Comparison of ENCODE assay signal across 8 cellular contexts in genomic region chr7:140673063-140673769, GRCh38. TPM values are rescaled to one million over a fixed set of nuclear protein-coding genes. Genes with fewer than 3 reads are reported as not detected.
DNase-seq lines count a peak whose midpoint lies in the region; ATAC-seq and TF ChIP-seq lines count a peak whose summit lies in the region.

No MANE protein-coding gene starts in this region.

- intact Hi-C loops in gastrocnemius medialis (cut with DNase I; ENCODE audit: low total_unique reads) = loop anchor here (2.0 to 10.0 kb wide), 3 partner anchors 24 to 862 kb away; partner anchors contain the start of gene NDUFB2

- no peaks in the 10 kb centered on the region for H3K27me3 Mint-ChIP-seq in activated naive CD8-positive, alpha-beta T cell treated with anti-CD3 and anti-CD28 coated beads for 36 hours

- H3K27me3 ChIP-seq in BJ (ENCODE audit: control insufficient read depth, insufficient read depth, low read length) (no peaks in the 10 kb centered on the region), gastrocnemius medialis (no peaks in the 10 kb centered on the region)

- ATAC-seq in GM19035 (IDR thresholded peaks at IDR 0.05; ENCODE audit: unreplicated experiment) = peak; percentile 50
- peak; percentile 33 for ATAC-seq in HG03378 (IDR thresholded peaks at IDR 0.05; ENCODE audit: unreplicated experiment)
- peak; percentile 72 to 75 for ATAC-seq in gastrocnemius medialis

- H3K4me3 ChIP-seq in BJ (ENCODE audit: low read depth, low read length) = peak overlapping the region; percentile 65
- peak overlapping the region; percentile 66 to 89 (median 75) for H3K4me3 ChIP-seq in gastrocnemius medialis

- H3K9me3 ChIP-seq in gastrocnemius medialis = no peaks in the 10 kb centered on the region

- H3K4me1 ChIP-seq in gastrocnemius medialis = peaks cover 16 to 26% of the 10 kb centered on the region in 2 donors

- TF ChIP-seq CTCF in BJ (IDR thresholded peaks at IDR 0.05; ENCODE audit: insufficient read depth, low read depth, low read length) (no peak), gastrocnemius medialis (IDR thresholded peaks at IDR 0.05 in 4 of 5, conservative IDR thresholded peaks at IDR 0.05 in 1 of 5) (no peak)

- DNase-seq in BJ (ENCODE audit: low read depth) (no peak), hypothalamus (lab: John Stamatoyannopoulos, UW) (peak in 27 of 51 donors; percentile 12 to 73 (median 47)), gastrocnemius medialis (peak in 1 of 2 donors; percentile 31), mesenteric fat pad (ENCODE audit: low spot score) (no peak)
- DNase-seq in activated naive CD8-positive, alpha-beta T cell treated with anti-CD3 and anti-CD28 coated beads for 36 hours = peak; percentile 63

- POLR2A ChIA-PET in BJ (lab: Charles Lee) = no interaction called here

- TF ChIP-seq POLR2A in Raji (IDR thresholded peaks at IDR 0.05; ENCODE audit: insufficient read depth, low read depth, low read length) (peak; percentile 52), gastrocnemius medialis (IDR thresholded peaks at IDR 0.05) (peak; percentile 18 to 45)

- peak overlapping the region; percentile 89 for H3K4me3 Mint-ChIP-seq in activated naive CD8-positive, alpha-beta T cell treated with anti-CD3 and anti-CD28 coated beads for 36 hours

- H3K36me3 Mint-ChIP-seq in activated naive CD8-positive, alpha-beta T cell treated with anti-CD3 and anti-CD28 coated beads for 36 hours = peaks cover 10% of the 10 kb centered on the region

- in situ Hi-C loops in gastrocnemius medialis (cut with MboI; ENCODE audit: low sequenced_read_pairs in 4 of 4) = no loop called here

- H3K36me3 ChIP-seq in BJ (ENCODE audit: control insufficient read depth, insufficient read depth, low read length) = no peaks in the 10 kb centered on the region
- no peaks in the 10 kb centered on the region for H3K36me3 ChIP-seq in gastrocnemius medialis

- peak overlapping the region; percentile 76 for H3K27ac Mint-ChIP-seq in activated naive CD8-positive, alpha-beta T cell treated with anti-CD3 and anti-CD28 coated beads for 36 hours

- CTCF ChIA-PET in BJ (lab: Yijun Ruan, JAX) = interaction anchor here (0.9 to 3.3 kb wide), 4 partner anchors 13 to 156 kb away, joined by 3 to 12 read pairs (median 8); no protein-coding TSS in a partner anchor

- peaks cover 27% of the 10 kb centered on the region for H3K4me1 Mint-ChIP-seq in activated naive CD8-positive, alpha-beta T cell treated with anti-CD3 and anti-CD28 coated beads for 36 hours

- H3K27ac ChIP-seq in gastrocnemius medialis = peak overlapping the region; percentile 69 to 83 (median 76)

- no peaks in the 10 kb centered on the region for H3K9me3 Mint-ChIP-seq in activated naive CD8-positive, alpha-beta T cell treated with anti-CD3 and anti-CD28 coated beads for 36 hours

RNA-seq across cellular contexts. Expression of gene ADCK2, which starts 0.5 kb away (rescaled TPM):
- polyA plus RNA-seq in BJ (2011; rRNA removed) = 13.7 and 15.4 TPM in 2 replicates
- 7.6 and 11.3 TPM in 2 replicates for polyA minus RNA-seq in BJ (2011; rRNA and poly(A)+ RNA removed)
- total RNA-seq in activated naive CD8-positive, alpha-beta T cell treated with anti-CD3 and anti-CD28 coated beads for 36 hours = 10 to 100 TPM; 23.3 to 23.9 TPM
- total RNA-seq in gastrocnemius medialis (10 to 100 TPM; 19.7 to 27.2 (median 23.3) TPM), mesenteric fat pad (13.3 TPM)

RNA-seq across cellular contexts. Expression of gene NDUFB2, which starts 23.3 kb away (rescaled TPM):
- 289 and 294 TPM in 2 replicates for polyA plus RNA-seq in BJ (2011; rRNA removed)
- polyA minus RNA-seq in BJ (2011; rRNA and poly(A)+ RNA removed) = 30.9 and 37.8 TPM in 2 replicates
- total RNA-seq in activated naive CD8-positive, alpha-beta T cell treated with anti-CD3 and anti-CD28 coated beads for 36 hours = 100 to 1,000 TPM; 175 to 196 TPM
- total RNA-seq in gastrocnemius medialis (100 to 1,000 TPM; 449 to 793 (median 538) TPM), mesenteric fat pad (202 TPM)

RNA-seq across cellular contexts. Expression of gene DENND2A, which starts 32.6 kb away (rescaled TPM):
- polyA plus RNA-seq in BJ (2011; rRNA removed) = 2.9 and 3.3 TPM in 2 replicates
- polyA minus RNA-seq in BJ (2011; rRNA and poly(A)+ RNA removed) = 3.8 and 4.9 TPM in 2 replicates
- not detected for total RNA-seq in activated naive CD8-positive, alpha-beta T cell treated with anti-CD3 and anti-CD28 coated beads for 36 hours
- 1 to 10 TPM in 3 of 4 donors, under 1 TPM in 1; 0.73 to 2.6 (median 1.6) TPM for total RNA-seq in gastrocnemius medialis
- total RNA-seq in mesenteric fat pad = 24.6 TPM

Comparison
In these comparisons a context has a peak if more than half of its experiments do, and no peak if none do; other contexts are left out.
1. DNase-seq: peak in activated naive CD8-positive, alpha-beta T cell treated with anti-CD3 and anti-CD28 coated beads for 36 hours (single experiment) and hypothalamus (27 of 51); none in BJ (single experiment) and mesenteric fat pad (single experiment).
2. Peak in every context shown above with its lines, with median percentiles within 50 percentile points of each other: ATAC-seq.